Comparison of ENCODE assay signal across 8 cellular contexts in the genomic region with DNA sequence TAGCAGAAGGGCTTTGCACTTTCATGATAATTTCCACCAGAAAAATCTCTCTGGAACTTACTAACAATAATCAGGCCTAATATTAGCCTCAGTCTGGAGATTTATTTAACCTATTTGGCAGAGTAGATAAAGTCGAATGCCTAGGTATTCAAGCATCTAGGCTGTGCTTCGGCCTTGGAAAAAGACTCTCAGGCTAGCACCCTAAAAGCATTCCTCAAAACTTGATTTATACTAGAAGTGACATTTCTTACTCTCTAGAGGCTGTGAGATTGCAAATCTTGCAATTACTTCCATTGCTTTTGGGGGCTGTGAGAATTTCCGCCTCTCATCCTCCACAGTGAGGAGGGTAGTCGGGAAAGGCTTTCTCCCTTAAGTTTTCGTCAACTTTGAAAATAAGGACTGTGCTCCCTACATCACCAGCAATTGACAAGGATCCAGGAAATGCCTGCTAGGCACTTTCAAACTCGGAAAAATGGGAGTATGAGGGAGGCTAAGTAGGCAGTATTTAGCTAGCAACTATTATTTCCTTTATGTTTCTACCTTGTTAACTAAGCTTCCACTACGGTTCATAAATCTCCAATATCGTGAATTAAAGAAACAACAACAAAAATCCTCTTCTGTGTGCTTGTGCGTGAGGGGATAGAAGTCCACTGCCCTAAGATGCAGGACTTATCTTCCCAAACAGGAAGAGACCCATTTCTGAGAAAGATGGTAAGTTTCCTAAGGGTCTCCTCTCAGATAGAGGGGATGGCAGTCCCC. TPM values are rescaled to one million over a fixed set of nuclear protein-coding genes. Genes with fewer than 3 reads are reported as not detected.
DNase-seq lines count a peak whose midpoint lies in the region; ATAC-seq lines count a peak whose summit lies in the region.

No MANE protein-coding gene starts in this region.

- H3K36me3 Mint-ChIP-seq in activated T-helper 2 cell treated with anti-CD3 and anti-CD28 coated beads, Interferon-gamma antibody, Interleukin-2, Interleukin-4, amounts not matched to agents 10 μg/mL and 5 μg/mL and 100 μg/mL, durations not matched to agents 14 hours and 24 hours and 36 hours (ENCODE audit: low read depth), result peaks cover 7% of the 10 kb centered on the region
- H3K36me3 Mint-ChIP-seq in immature natural killer cell, result no peaks in the 10 kb centered on the region

- H3K27me3 ChIP-seq in subcutaneous abdominal adipose tissue (ENCODE audit: control insufficient read depth in 5 of 5, insufficient read depth in 4 of 5, low read length in 5 of 5), result no peaks in the 10 kb centered on the region

- peak overlapping the region; percentile 89 for H3K27ac ChIP-seq in subcutaneous abdominal adipose tissue (ENCODE audit: low read depth, low read length)

- no peak overlapping the region for H3K27ac Mint-ChIP-seq in activated T-helper 2 cell treated with anti-CD3 and anti-CD28 coated beads, Interferon-gamma antibody, Interleukin-2, Interleukin-4, amounts not matched to agents 10 μg/mL and 5 μg/mL and 100 μg/mL, durations not matched to agents 14 hours and 24 hours and 36 hours
- peak overlapping the region; percentile 81 to 95 (median 89) for H3K27ac Mint-ChIP-seq in immature natural killer cell

- peak overlapping the region; percentile 84 for H3K4me3 Mint-ChIP-seq in activated T-helper 2 cell treated with anti-CD3 and anti-CD28 coated beads, Interferon-gamma antibody, Interleukin-2, Interleukin-4, amounts not matched to agents 10 μg/mL and 5 μg/mL and 100 μg/mL, durations not matched to agents 14 hours and 24 hours and 36 hours (ENCODE audit: low read depth)
- H3K4me3 Mint-ChIP-seq in immature natural killer cell, result peak overlapping the region; percentile 93 to 98 (median 97)

- intact Hi-C loops in activated T-helper 2 cell treated with anti-CD3 and anti-CD28 coated beads, Interferon-gamma antibody, Interleukin-2, Interleukin-4, amounts not matched to agents 10 μg/mL and 5 μg/mL and 100 μg/mL, durations not matched to agents 14 hours and 24 hours and 36 hours (cut with micrococcal nuclease), result loop anchor here (5.0 to 10.0 kb wide), 2 partner anchors 175 to 623 kb away; a partner anchor contains a TSS

- no peaks in the 10 kb centered on the region for H3K36me3 ChIP-seq in subcutaneous abdominal adipose tissue (ENCODE audit: control insufficient read depth in 5 of 5, insufficient read depth in 5 of 5, low read length in 5 of 5)

- peaks cover 24% of the 10 kb centered on the region for H3K4me1 Mint-ChIP-seq in activated T-helper 2 cell treated with anti-CD3 and anti-CD28 coated beads, Interferon-gamma antibody, Interleukin-2, Interleukin-4, amounts not matched to agents 10 μg/mL and 5 μg/mL and 100 μg/mL, durations not matched to agents 14 hours and 24 hours and 36 hours (ENCODE audit: low read depth)
- H3K4me1 Mint-ChIP-seq in immature natural killer cell, result peaks cover 35 to 45% of the 10 kb centered on the region in 2 donors

- H3K9ac ChIP-seq in subcutaneous abdominal adipose tissue (ENCODE audit: low read length in 5 of 5), result peak overlapping the region; percentile 57 to 97 (median 93)

- H3K27me3 Mint-ChIP-seq in activated T-helper 2 cell treated with anti-CD3 and anti-CD28 coated beads, Interferon-gamma antibody, Interleukin-2, Interleukin-4, amounts not matched to agents 10 μg/mL and 5 μg/mL and 100 μg/mL, durations not matched to agents 14 hours and 24 hours and 36 hours (ENCODE audit: low read depth), result peaks cover 24% of the 10 kb centered on the region
- peaks cover 0 to 16% (median 11%) of the 10 kb centered on the region in 3 donors for H3K27me3 Mint-ChIP-seq in immature natural killer cell (ENCODE audit: low read depth in 3 of 3)

- peak overlapping the region; percentile 64 to 88 (median 76) for H3K4me3 ChIP-seq in subcutaneous abdominal adipose tissue (ENCODE audit: low read depth in 1 of 5, low read length in 5 of 5)

- DNase-seq in NCI-H510A treated with DMSO at 0.1 percent for 48 hours (lab: John Stamatoyannopoulos, UW) (peak; percentile 53), NCI-H510A (lab: John Stamatoyannopoulos, UW) (no peak), immature natural killer cell (no peak), NOMO-1 treated with DMSO at 0.1 percent for 48 hours (lab: John Stamatoyannopoulos, UW; ENCODE audit: unreplicated experiment) (no peak), NCI-H748 treated with DMSO at 0.1 percent for 48 hours (lab: John Stamatoyannopoulos, UW) (no peak)
- DNase-seq in activated T-helper 2 cell treated with anti-CD3 and anti-CD28 coated beads, Interferon-gamma antibody, Interleukin-2, Interleukin-4, amounts not matched to agents 10 μg/mL and 5 μg/mL and 100 μg/mL, durations not matched to agents 14 hours and 24 hours and 36 hours (ENCODE audit: low spot score), result no peak

- H3K9me3 Mint-ChIP-seq in activated T-helper 2 cell treated with anti-CD3 and anti-CD28 coated beads, Interferon-gamma antibody, Interleukin-2, Interleukin-4, amounts not matched to agents 10 μg/mL and 5 μg/mL and 100 μg/mL, durations not matched to agents 14 hours and 24 hours and 36 hours, result no peaks in the 10 kb centered on the region
- H3K9me3 Mint-ChIP-seq in immature natural killer cell, result peaks cover 0 to 4% (median 0%) of the 10 kb centered on the region in 6 donors

- H3K4me1 ChIP-seq in subcutaneous abdominal adipose tissue (ENCODE audit: control insufficient read depth in 5 of 5, insufficient read depth in 5 of 5, low read length in 5 of 5), result peaks cover 4 to 36% (median 31%) of the 10 kb centered on the region in 5 donors

- ATAC-seq in GM18517 (IDR thresholded peaks at IDR 0.05; ENCODE audit: unreplicated experiment), result no peak

- no peaks in the 10 kb centered on the region for H3K9me3 ChIP-seq in subcutaneous abdominal adipose tissue (ENCODE audit: control insufficient read depth in 5 of 5, low read length in 5 of 5)

RNA-seq across cellular contexts. Expression of a gene that starts 1.1 kb away (rescaled TPM):
- total RNA-seq in activated T-helper 2 cell treated with anti-CD3 and anti-CD28 coated beads, Interferon-gamma antibody, Interleukin-2, Interleukin-4, amounts not matched to agents 10 μg/mL and 5 μg/mL and 100 μg/mL, durations not matched to agents 14 hours and 24 hours and 36 hours, result 20.9 and 21.7 TPM in 2 replicates
- polyA plus RNA-seq in immature natural killer cell, result 10 to 100 TPM; 34.4 to 57.5 (median 46.1) TPM
